7 cellular contexts compared by ENCODE assay signal in genomic region chr2:106705877-106706276, GRCh38.
"Had no signal": no experiment of that assay in that cellular context is flagged by ENCODE, and none has a peak within 500 bp of the region (broad histone marks: within the 10 kb centered on the region; RNA-seq: fewer than 3 reads in every experiment).

No MANE protein-coding gene starts in this region.

- H3K9me3 ChIP-seq: HAP-1 had no signal

- H3K27ac ChIP-seq: GM23248 had no signal

- DNase-seq: GM23248, GOT3, H7, HFFc6, IMR-90 had no signal

- H3K4me1 ChIP-seq: HAP-1 had no signal

- ATAC-seq: HCT116 had no signal

- H3K4me3 ChIP-seq: GM23248, HAP-1 had no signal

- H3K36me3 ChIP-seq: HAP-1 had no signal
